Comparison of ENCODE assay signal across 8 cellular contexts in genomic region chr15:65049418-65049840, GRCh38. TPM values are rescaled to one million over a fixed set of nuclear protein-coding genes. Genes with fewer than 3 reads are reported as not detected.
A peak's percentile ranks its signal among the peaks of the same experiment; 100 is the strongest.
DNase-seq lines count a peak whose midpoint lies in the region; ATAC-seq and TF ChIP-seq lines count a peak whose summit lies in the region.

No MANE protein-coding gene starts in this region.

- no peaks in the 10 kb centered on the region for H3K36me3 Mint-ChIP-seq in neural progenitor cell
- H3K36me3 Mint-ChIP-seq in stimulated activated naive CD8-positive, alpha-beta T cell treated with anti-CD3 and anti-CD28 coated beads, Interleukin-15, Interleukin-2, amounts not matched to agents 100 ng/mL and 50 ng/mL, for 24 hours (ENCODE audit: low read depth): no peaks in the 10 kb centered on the region

- no peaks in the 10 kb centered on the region for H3K9me3 Mint-ChIP-seq in neural progenitor cell
- H3K9me3 Mint-ChIP-seq in stimulated activated naive CD8-positive, alpha-beta T cell treated with anti-CD3 and anti-CD28 coated beads, Interleukin-15, Interleukin-2, amounts not matched to agents 100 ng/mL and 50 ng/mL, for 24 hours: no peaks in the 10 kb centered on the region

- H3K4me3 ChIP-seq in LNCaP clone FGC (ENCODE audit: low read depth, low read length) (peak overlapping the region; percentile 43), foreskin fibroblast (ENCODE audit: low read depth in 1 of 2, low read length in 2 of 2) (peak overlapping the region; percentile 36 to 47), neural progenitor cell (peak overlapping the region; percentile 32)

- peak; percentile 96 for DNase-seq in DMS 273 (lab: John Stamatoyannopoulos, UW; ENCODE audit: unreplicated experiment)
- DNase-seq in LNCaP clone FGC (ENCODE audit: low read depth): peak; percentile 83
- DNase-seq in SHP77 (lab: John Stamatoyannopoulos, UW): peak; percentile 100
- peak; percentile 55 for DNase-seq in activated gamma-delta T cell (lab: John Stamatoyannopoulos, UW)
- peak; percentile 91 to 96 for DNase-seq in foreskin fibroblast
- peak; percentile 98 for DNase-seq in neural progenitor cell (ENCODE audit: low spot score)

- ATAC-seq in GM21786 (IDR thresholded peaks at IDR 0.05; ENCODE audit: unreplicated experiment): peak; percentile 89

- TF ChIP-seq CTCF in LNCaP clone FGC (IDR thresholded peaks at IDR 0.05; ENCODE audit: control insufficient read depth, extremely low read depth, insufficient read depth) (no peak), foreskin fibroblast (IDR thresholded peaks at IDR 0.05; ENCODE audit: low read depth, low read length) (no peak), neural progenitor cell (IDR thresholded peaks at IDR 0.05) (no peak)

- peaks cover 13% of the 10 kb centered on the region for H3K27me3 ChIP-seq in neural progenitor cell

- H3K27ac ChIP-seq in neural progenitor cell: no peak overlapping the region

- H3K4me1 Mint-ChIP-seq in neural progenitor cell: peaks cover 30% of the 10 kb centered on the region
- peaks cover 16% of the 10 kb centered on the region for H3K4me1 Mint-ChIP-seq in stimulated activated naive CD8-positive, alpha-beta T cell treated with anti-CD3 and anti-CD28 coated beads, Interleukin-15, Interleukin-2, amounts not matched to agents 100 ng/mL and 50 ng/mL, for 24 hours (ENCODE audit: low read depth)

- H3K9me3 ChIP-seq in neural progenitor cell (ENCODE audit: low read depth): no peaks in the 10 kb centered on the region

- H3K27ac Mint-ChIP-seq in neural progenitor cell: no peak overlapping the region
- peak overlapping the region; percentile 49 for H3K27ac Mint-ChIP-seq in stimulated activated naive CD8-positive, alpha-beta T cell treated with anti-CD3 and anti-CD28 coated beads, Interleukin-15, Interleukin-2, amounts not matched to agents 100 ng/mL and 50 ng/mL, for 24 hours

- no peaks in the 10 kb centered on the region for H3K36me3 ChIP-seq in neural progenitor cell

- H3K79me2 ChIP-seq in neural progenitor cell (ENCODE audit: low read depth): no peaks in the 10 kb centered on the region

- peaks cover 3% of the 10 kb centered on the region for H3K27me3 Mint-ChIP-seq in neural progenitor cell (ENCODE audit: insufficient read depth, low read depth)
- H3K27me3 Mint-ChIP-seq in stimulated activated naive CD8-positive, alpha-beta T cell treated with anti-CD3 and anti-CD28 coated beads, Interleukin-15, Interleukin-2, amounts not matched to agents 100 ng/mL and 50 ng/mL, for 24 hours: peaks cover 4% of the 10 kb centered on the region

- peaks cover 1% of the 10 kb centered on the region for H3F3A ChIP-seq in neural progenitor cell (ENCODE audit: low read depth)

- no peak overlapping the region for H3K9ac ChIP-seq in neural progenitor cell

- H3K4me1 ChIP-seq in neural progenitor cell: no peaks in the 10 kb centered on the region

- peaks cover 1% of the 10 kb centered on the region for H4K20me1 ChIP-seq in neural progenitor cell (ENCODE audit: low read depth)

- H3K4me3 Mint-ChIP-seq in neural progenitor cell: peak overlapping the region; percentile 54
- peak overlapping the region; percentile 43 for H3K4me3 Mint-ChIP-seq in stimulated activated naive CD8-positive, alpha-beta T cell treated with anti-CD3 and anti-CD28 coated beads, Interleukin-15, Interleukin-2, amounts not matched to agents 100 ng/mL and 50 ng/mL, for 24 hours

- no peak overlapping the region for H2AFZ ChIP-seq in neural progenitor cell (replicated peaks)

- H3K4me2 ChIP-seq in neural progenitor cell: peak overlapping the region; percentile 69

RNA-seq across cellular contexts. Expression of gene SLC51B, which starts 4.2 kb away (rescaled TPM):
- total RNA-seq in neural progenitor cell (ENCODE audit: low replicate concordance): not detected in 2 replicates

RNA-seq across cellular contexts. Expression of gene RASL12, which starts 18.4 kb away (rescaled TPM):
- 5.8 and 7.7 TPM in 2 replicates for total RNA-seq in neural progenitor cell (ENCODE audit: low replicate concordance)

RNA-seq across cellular contexts. Expression of gene MTFMT, which starts 20.0 kb away (rescaled TPM):
- total RNA-seq in neural progenitor cell (ENCODE audit: low replicate concordance): 22.2 and 30.3 TPM in 2 replicates

RNA-seq across cellular contexts. Expression of gene KBTBD13, which starts 27.1 kb away (rescaled TPM):
- not detected in 2 replicates for total RNA-seq in neural progenitor cell (ENCODE audit: low replicate concordance)

RNA-seq across cellular contexts. Expression of gene SPG21, which starts 59.7 kb away (rescaled TPM):
- total RNA-seq in neural progenitor cell (ENCODE audit: low replicate concordance): 84.4 and 109 TPM in 2 replicates
